ENCODE assay signal across 33 cellular contexts in the genomic region with DNA sequence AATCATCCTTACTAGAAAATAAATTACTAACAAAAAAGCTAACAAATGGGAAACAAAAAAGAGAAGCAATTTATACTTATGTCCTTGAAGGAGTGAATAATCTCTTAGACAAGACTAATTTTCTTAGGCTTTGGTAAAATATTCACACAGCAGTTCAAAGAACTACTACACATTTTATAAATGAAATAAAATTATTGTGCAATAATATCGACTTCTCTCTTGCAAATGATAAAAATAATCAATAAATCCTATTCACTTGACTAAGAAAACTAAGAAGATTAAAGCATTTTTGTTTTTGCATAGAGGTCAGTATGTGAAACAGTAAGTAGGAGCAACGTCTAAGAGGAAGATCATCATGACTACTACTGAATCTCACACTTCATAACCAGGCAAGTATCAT.
DNase-seq lines count a peak whose midpoint lies in the region; ATAC-seq, FAIRE-seq and TF ChIP-seq lines count a peak whose summit lies in the region.
"Had no signal": no experiment of that assay in that cellular context is flagged by ENCODE, and none has a peak within 500 bp of the region (broad histone marks: within the 10 kb centered on the region; RNA-seq: fewer than 3 reads in every experiment).

No MANE protein-coding gene starts in this region.

- H3K36me3 ChIP-seq in IMR-90 (ENCODE audit: control insufficient read depth, insufficient read depth, low read length), result no peaks in the 10 kb centered on the region
- no peaks in the 10 kb centered on the region for H3K36me3 ChIP-seq in K562 (ENCODE audit: control insufficient read depth, insufficient read depth, low read length)
- H3K36me3 ChIP-seq: BLaER1; BLaER1 treated with 17β-estradiol and CSF1 and Interleukin-3, amounts not matched to agents 10 nM and 100 nM had no signal

- CTCF ChIA-PET in IMR-90 (lab: Yijun Ruan, JAX), result no interaction called here
- CTCF ChIA-PET in K562 (lab: Yijun Ruan, JAX; ENCODE audit: low intra/inter-chr PET ratio), result no interaction called here

- BruUV-seq in IMR-90 (replicated peaks; lab: Mats Ljungman, UMichigan) (no TSS peak), K562 (replicated peaks; lab: Mats Ljungman, UMichigan) (no TSS peak)

- H4K5ac ChIP-seq in IMR-90 (ENCODE audit: low read depth, low read length), result no peak overlapping the region

- no peak overlapping the region for H2BK20ac ChIP-seq in IMR-90 (ENCODE audit: low read depth, low read length)

- no peak for ATAC-seq in IMR-90 (ENCODE audit: low read depth)
- ATAC-seq in K562, result no peak
- no peak for ATAC-seq in GM18505 (IDR thresholded peaks at IDR 0.05; ENCODE audit: unreplicated experiment)
- ATAC-seq: A549; CD8-positive, alpha-beta T cell had no signal

- H3K56ac ChIP-seq in IMR-90 (ENCODE audit: extremely low read depth, insufficient read depth, low read length), result no peak overlapping the region

- H3K23ac ChIP-seq in IMR-90 (ENCODE audit: low read depth, low read length), result no peak overlapping the region

- H4K91ac ChIP-seq in IMR-90 (ENCODE audit: insufficient read depth, low read depth, low read length), result no peak overlapping the region

- H3K14ac ChIP-seq in IMR-90 (replicated peaks; ENCODE audit: low read depth, low read length), result no peak overlapping the region

- DNase-seq in IMR-90, result no peak
- no peak for DNase-seq in K562 (ENCODE audit: extremely low read depth in 1 of 4, low spot score in 3 of 4)
- no peak for DNase-seq in urothelium cell line (ENCODE audit: low spot score)
- DNase-seq in NCI-H1417 (lab: John Stamatoyannopoulos, UW), result no peak
- DNase-seq in stimulated activated naive CD4-positive, alpha-beta T cell treated with Interleukin-2 at 50 U/mL for 16 hours (lab: John Stamatoyannopoulos, UW), result no peak
- DNase-seq: 8988T; ACHN; AML-193; BE2C; C1 segment of cervical spinal cord; Caco-2; Calu3; CD4-positive, alpha-beta memory T cell; CD4-positive, alpha-beta T cell; CD4-positive, CD25-positive, alpha-beta regulatory T cell; CD8-positive, alpha-beta memory T cell; CD8-positive, alpha-beta T cell; COR-L47; DMS 273 treated with DMSO at 0.1 percent for 48 hours; DMS153; DMS53; DMS79; DMS79 treated with DMSO at 0.1 percent for 48 hours; DND-41; EL had no signal

- H3K4me1 ChIP-seq in IMR-90 (ENCODE audit: control insufficient read depth, insufficient read depth, low read length), result no peaks in the 10 kb centered on the region
- H3K4me1 ChIP-seq in K562 (replicated peaks in 1 of 2; ENCODE audit: control insufficient read depth in 2 of 2, insufficient read depth in 2 of 2, low read length in 2 of 2), result no peaks in the 10 kb centered on the region
- H3K4me1 ChIP-seq: A549; BLaER1; BLaER1 treated with 17β-estradiol and CSF1 and Interleukin-3, amounts not matched to agents 10 nM and 100 nM; Caco-2 had no signal

- FAIRE-seq in K562 (lab: Jason Lieb, UNC) (no peak), urothelium cell line (lab: Jason Lieb, UNC) (peak; percentile 20)
- FAIRE-seq: A204.1, A549, D721Med had no signal

- H2BK15ac ChIP-seq in IMR-90 (ENCODE audit: low read depth, low read length), result no peak overlapping the region

- no peak overlapping the region for H2BK120ac ChIP-seq in IMR-90 (ENCODE audit: low read depth, low read length)

- no peak overlapping the region for H2AK9ac ChIP-seq in IMR-90 (replicated peaks; ENCODE audit: low read depth, low read length, poor library complexity)

- H3K27ac ChIP-seq in IMR-90 (ENCODE audit: insufficient read depth, low read length) (no peak overlapping the region), K562 (ENCODE audit: extremely low read depth, low read depth, low read length) (no peak overlapping the region)
- H3K27ac ChIP-seq: 22Rv1; A549; BLaER1; BLaER1 treated with 17β-estradiol and CSF1 and Interleukin-3, amounts not matched to agents 10 nM and 100 nM; C4-2B had no signal

- TF ChIP-seq RAD21 in IMR-90 (IDR thresholded peaks at IDR 0.05; ENCODE audit: low read length) (no peak), K562 (CRISPR knock-in tag; conservative IDR thresholded peaks at IDR 0.05 in 1 of 2, IDR thresholded peaks at IDR 0.05 in 1 of 2) (no peak)

- no peaks in the 10 kb centered on the region for H3K27me3 ChIP-seq in IMR-90 (ENCODE audit: control insufficient read depth, insufficient read depth, low read length)
- H3K27me3 ChIP-seq in K562 (ENCODE audit: control insufficient read depth in 2 of 2, insufficient read depth in 2 of 2, low read length in 2 of 2), result no peaks in the 10 kb centered on the region
- H3K27me3 ChIP-seq: BE2C; BLaER1; BLaER1 treated with 17β-estradiol and CSF1 and Interleukin-3, amounts not matched to agents 10 nM and 100 nM had no signal

- in situ Hi-C loops in IMR-90 (cut with MboI; ENCODE audit: low sequenced_read_pairs) (no loop called here), K562 (cut with MboI) (no loop called here)

- TF ChIP-seq EP300 in K562 (IDR thresholded peaks at IDR 0.05; ENCODE audit: low read length), result no peak

- H3K4ac ChIP-seq in IMR-90 (ENCODE audit: low read depth, low read length), result no peak overlapping the region

- H3K79me1 ChIP-seq in IMR-90 (ENCODE audit: low read depth in 1 of 2, low read length in 2 of 2), result no peaks in the 10 kb centered on the region; a peak in 1 of 4 replicates

- H4K20me1 ChIP-seq in IMR-90 (ENCODE audit: insufficient read depth, low read length) (no peaks in the 10 kb centered on the region), K562 (replicated peaks; ENCODE audit: control insufficient read depth, insufficient read depth, low read length) (no peaks in the 10 kb centered on the region)
- H4K20me1 ChIP-seq: BLaER1; BLaER1 treated with 17β-estradiol and CSF1 and Interleukin-3, amounts not matched to agents 10 nM and 100 nM had no signal

- dilution Hi-C loops in IMR-90 (cut with HindIII; ENCODE audit: low sequenced_read_pairs, unreplicated experiment), result no loop called here

- WGBS in IMR-90 (ENCODE audit: extremely low coverage in 2 of 2, insufficient read length in 1 of 2), 2 experiments, result no CpG with 5 or more reads among the region's 2 CpGs
- WGBS in K562 (ENCODE audit: insufficient coverage, low coverage, missing lambda C conversion rate), result 0% methylated on average over 2 of the region's 2 CpGs

- no peak overlapping the region for H2BK5ac ChIP-seq in IMR-90 (ENCODE audit: low read depth, low read length, poor library complexity, severe bottlenecking)

- H3K9me1 ChIP-seq in IMR-90 (ENCODE audit: insufficient read depth, low read length) (no peaks in the 10 kb centered on the region), K562 (ENCODE audit: control insufficient read depth, insufficient read depth, low read length) (no peaks in the 10 kb centered on the region)

- H3K79me2 ChIP-seq in K562 (ENCODE audit: control insufficient read depth, insufficient read depth, low read length), result no peaks in the 10 kb centered on the region

- TF ChIP-seq POLR2A in IMR-90 (IDR thresholded peaks at IDR 0.05; ENCODE audit: low read depth, low read length) (no peak), K562 (conservative IDR thresholded peaks at IDR 0.05) (no peak), GM18505 (IDR thresholded peaks at IDR 0.05; ENCODE audit: borderline replicate concordance, extremely low read depth, insufficient read depth, insufficient read length) (no peak)

- TF ChIP-seq CTCF in IMR-90 (conservative IDR thresholded peaks at IDR 0.05; ENCODE audit: low read depth, low read length), result no peak
- no peak for TF ChIP-seq CTCF in K562 (IDR thresholded peaks at IDR 0.05 in 2 of 3, conservative IDR thresholded peaks at IDR 0.05 in 1 of 3; ENCODE audit: insufficient read depth in 2 of 3, low read depth in 1 of 3, low read length in 3 of 3)

- no peak overlapping the region for H2AFZ ChIP-seq in IMR-90 (replicated peaks; ENCODE audit: low read length, poor library complexity)
- H2AFZ ChIP-seq in K562 (ENCODE audit: low read depth, low read length), result no peak overlapping the region

- POLR2A ChIA-PET in IMR-90 (lab: Charles Lee; ENCODE audit: unreplicated experiment) (no interaction called here), K562 (lab: Yijun Ruan, JAX) (no interaction called here)

- intact Hi-C loops in IMR-90 (cut with micrococcal nuclease), result no loop called here
- intact Hi-C loops in K562 (cut with micrococcal nuclease), result no loop called here

- no peak overlapping the region for H3K18ac ChIP-seq in IMR-90 (ENCODE audit: low read depth, low read length)

- H3K4me2 ChIP-seq in IMR-90 (ENCODE audit: low read depth, low read length) (no peak overlapping the region), K562 (ENCODE audit: insufficient read depth, low read length) (no peak overlapping the region)
- H3K4me2 ChIP-seq: A549; BLaER1; BLaER1 treated with 17β-estradiol and CSF1 and Interleukin-3, amounts not matched to agents 10 nM and 100 nM had no signal

- no peaks in the 10 kb centered on the region for H3K9me3 ChIP-seq in IMR-90 (ENCODE audit: control insufficient read depth, insufficient read depth, low read length)
- no peaks in the 10 kb centered on the region for H3K9me3 ChIP-seq in K562 (replicated peaks; ENCODE audit: control insufficient read depth, insufficient read depth, low read depth, low read length)
- H3K9me3 ChIP-seq: A549; BE2C; BLaER1; BLaER1 treated with 17β-estradiol and CSF1 and Interleukin-3, amounts not matched to agents 10 nM and 100 nM; Caco-2 had no signal

- no peak overlapping the region for H4K8ac ChIP-seq in IMR-90 (ENCODE audit: low read depth in 2 of 2, low read length in 2 of 2)

- H3K9ac ChIP-seq in IMR-90 (ENCODE audit: low read depth, low read length) (no peak overlapping the region), K562 (ENCODE audit: insufficient read depth in 1 of 2, low read depth in 2 of 2, low read length in 2 of 2) (no peak overlapping the region)
- H3K9ac ChIP-seq: BLaER1; BLaER1 treated with 17β-estradiol and CSF1 and Interleukin-3, amounts not matched to agents 10 nM and 100 nM had no signal

- no peak overlapping the region for H2AK5ac ChIP-seq in IMR-90 (ENCODE audit: low read depth, low read length)

- no peak overlapping the region for H3K4me3 ChIP-seq in IMR-90 (ENCODE audit: insufficient read depth, low read depth, low read length)
- H3K4me3 ChIP-seq in K562, result no peak overlapping the region
- H3K4me3 ChIP-seq: A549; BLaER1; BLaER1 treated with 17β-estradiol and CSF1 and Interleukin-3, amounts not matched to agents 10 nM and 100 nM had no signal

TF ChIP-seq in IMR-90, 13 proteins besides CTCF, POLR2A, EP300 and RAD21:
- TF ChIP-seq SMC3 (IDR thresholded peaks at IDR 0.05; ENCODE audit: low read depth, low read length), result no peak
- peak; percentile 54 for TF ChIP-seq CEBPB (IDR thresholded peaks at IDR 0.05; ENCODE audit: low read depth, low read length)
- no peak for TF ChIP-seq CHD1 (IDR thresholded peaks at IDR 0.05; ENCODE audit: low read depth, low read length)

TF ChIP-seq in K562, 482 proteins besides CTCF, POLR2A, EP300 and RAD21:
- no peak for TF ChIP-seq HOXB6 (CRISPR knock-in tag; IDR thresholded peaks at IDR 0.05; ENCODE audit: borderline replicate concordance)
- TF ChIP-seq CEBPB (tag; IDR thresholded peaks at IDR 0.05), result peak; percentile 59
- no peak for TF ChIP-seq CEBPG (CRISPR knock-in tag; IDR thresholded peaks at IDR 0.05)
- TF ChIP-seq CEBPG (tag; conservative IDR thresholded peaks at IDR 0.05 in 1 of 2, IDR thresholded peaks at IDR 0.05 in 1 of 2), result peak in 1 of 2 experiments; percentile 80; a peak in 3 of 4 replicates
